In genomic region chr13:45143346-45143751, GRCh38 we compare ENCODE assay signal across 14 cellular contexts. TPM values are rescaled to one million over a fixed set of nuclear protein-coding genes. Genes with fewer than 3 reads are reported as not detected.
A peak's percentile ranks its signal among the peaks of the same experiment; 100 is the strongest.
DNase-seq lines count a peak whose midpoint lies in the region; ATAC-seq and TF ChIP-seq lines count a peak whose summit lies in the region.
"Had no signal": no experiment of that assay in that cellular context is flagged by ENCODE, and none has a peak within 500 bp of the region (broad histone marks: within the 10 kb centered on the region; RNA-seq: fewer than 3 reads in every experiment).

No MANE protein-coding gene starts in this region.

- CTCF ChIA-PET in HCT116 (lab: Charles Lee), result interaction anchor here (0.9 kb wide), 2 partner anchors 18 to 138 kb away, joined by 3 to 4 read pairs; no protein-coding TSS in a partner anchor

- H3K36me3 ChIP-seq in HCT116 (ENCODE audit: control insufficient read depth in 1 of 2, insufficient read depth in 2 of 2, low read length in 2 of 2), result peaks cover 2 to 6% of the 10 kb centered on the region in 2 experiments; a peak in 2 of 4 replicates
- H3K36me3 ChIP-seq in suprapubic skin, result peaks cover 8% of the 10 kb centered on the region

- H4K20me1 ChIP-seq in HCT116 (ENCODE audit: insufficient read depth), result no peaks in the 10 kb centered on the region

- WGBS in suprapubic skin, result 51% methylated on average over 7 of the region's 7 CpGs

- no TSS peak for BruUV-seq in HCT116 (replicated peaks; lab: Mats Ljungman, UMichigan)

- H3K27ac ChIP-seq in HCT116 (ENCODE audit: low read depth, low read length), result peak overlapping the region; percentile 86
- H3K27ac ChIP-seq in suprapubic skin, result peak overlapping the region; percentile 62
- H3K27ac ChIP-seq: VCaP had no signal

- H3K4me3 ChIP-seq in HCT116 (replicated peaks in 1 of 2; ENCODE audit: low read depth in 1 of 2, low read length in 2 of 2) (peak overlapping the region in 1 of 2 experiments; percentile 24; a peak in 2 of 4 replicates), suprapubic skin (no peak overlapping the region)

- TF ChIP-seq POLR2A in HCT116 (IDR thresholded peaks at IDR 0.05; ENCODE audit: borderline replicate concordance, extremely low read depth, insufficient read depth, insufficient read length), result no peak
- TF ChIP-seq POLR2A in suprapubic skin (IDR thresholded peaks at IDR 0.05), result no peak

- H3K27me3 ChIP-seq in HCT116 (ENCODE audit: insufficient read depth, low read length) (no peaks in the 10 kb centered on the region), suprapubic skin (no peaks in the 10 kb centered on the region)

- H3K4me3 Mint-ChIP-seq in brain, result no peak overlapping the region
- H3K4me3 Mint-ChIP-seq: stimulated activated naive CD8-positive, alpha-beta T cell treated with anti-CD3 and anti-CD28 coated beads, Interleukin-15, amount 100 ng/mL, for 72 hours had no signal

- no peaks in the 10 kb centered on the region for H3K9me2 ChIP-seq in HCT116 (ENCODE audit: insufficient read depth)

- no peaks in the 10 kb centered on the region for H3K9me3 Mint-ChIP-seq in brain
- H3K9me3 Mint-ChIP-seq: stimulated activated naive CD8-positive, alpha-beta T cell treated with anti-CD3 and anti-CD28 coated beads, Interleukin-15, amount 100 ng/mL, for 72 hours had no signal

- peak overlapping the region; percentile 4 to 90 (median 49) for H3K27ac Mint-ChIP-seq in brain

- no peak for TF ChIP-seq EP300 in suprapubic skin (IDR thresholded peaks at IDR 0.05)

- H3K36me3 Mint-ChIP-seq in brain, result peaks cover 7% of the 10 kb centered on the region

- POLR2A ChIA-PET in HCT116 (lab: Charles Lee), result interaction anchor here (0.9 to 1.6 kb wide), 3 partner anchors 9 to 24 kb away, joined by 3 to 6 read pairs (median 3); partner anchors contain the start of gene GTF2F2

- in situ Hi-C loops in GM13977 (cut with MboI; ENCODE audit: low pct_unique_long_range_greater_than_20kb, low sequenced_read_pairs, unreplicated experiment), result no loop called here

- DNase-seq in HCT116 (ENCODE audit: low read depth, low spot score) (peak; percentile 8), left ventricle myocardium superior (no peak), suprapubic skin (ENCODE audit: low spot score in 2 of 2) (no peak), GM13977 (ENCODE audit: low spot score) (no peak)
- DNase-seq: activated CD8-positive, alpha-beta memory T cell treated with anti-CD3 and anti-CD28 coated beads, Interleukin-2, amount 50 U/mL, for 4 hours; amniotic stem cell; effector memory CD4-positive, alpha-beta T cell; NCI-H446; stimulated activated naive CD8-positive, alpha-beta T cell treated with anti-CD3 and anti-CD28 coated beads, Interleukin-15, amount 100 ng/mL, for 72 hours had no signal

- no peak for TF ChIP-seq RAD21 in HCT116 (IDR thresholded peaks at IDR 0.05; ENCODE audit: low read depth)

- peak overlapping the region; percentile 52 for H3K9ac ChIP-seq in HCT116 (ENCODE audit: low read length)

- ATAC-seq in HCT116, result peak; percentile 48
- ATAC-seq in left ventricle myocardium superior, result peak; percentile 48
- ATAC-seq in HG03342 (IDR thresholded peaks at IDR 0.05; ENCODE audit: unreplicated experiment), result no peak
- ATAC-seq in HG03045 (IDR thresholded peaks at IDR 0.05; ENCODE audit: unreplicated experiment), result no peak
- ATAC-seq: stimulated activated naive CD8-positive, alpha-beta T cell treated with anti-CD3 and anti-CD28 coated beads, Interleukin-15, amount 100 ng/mL, for 72 hours had no signal

- H3K4me1 Mint-ChIP-seq in brain, result peaks cover 22% of the 10 kb centered on the region

- H2AFZ ChIP-seq in HCT116 (ENCODE audit: low read depth, low read length, poor library complexity, severe bottlenecking), result no peak overlapping the region

- TF ChIP-seq CTCF in HCT116 (IDR thresholded peaks at IDR 0.05 in 2 of 3, conservative IDR thresholded peaks at IDR 0.05 in 1 of 3; ENCODE audit: borderline replicate concordance in 1 of 3, insufficient read depth in 1 of 3, low read depth in 2 of 3, low read length in 2 of 3) (no peak), brain (conservative IDR thresholded peaks at IDR 0.05) (no peak), suprapubic skin (IDR thresholded peaks at IDR 0.05) (no peak), GM13977 (IDR thresholded peaks at IDR 0.05; ENCODE audit: extremely low read depth, insufficient read depth, missing control alignments) (no peak)

- intact Hi-C loops in HCT116 (cut with micrococcal nuclease), result no loop called here
- intact Hi-C loops in left ventricle myocardium superior (cut with micrococcal nuclease), result no loop called here

- H3K79me2 ChIP-seq in HCT116 (ENCODE audit: insufficient read depth, low read length), result peaks cover 97% of the 10 kb centered on the region

- H3K4me1 ChIP-seq in HCT116 (ENCODE audit: control insufficient read depth in 1 of 2, insufficient read depth in 2 of 2, low read length in 2 of 2) (peaks cover 39 to 46% of the 10 kb centered on the region in 2 experiments), suprapubic skin (peaks cover 19% of the 10 kb centered on the region)

- no peaks in the 10 kb centered on the region for H3K27me3 Mint-ChIP-seq in brain
- H3K27me3 Mint-ChIP-seq: stimulated activated naive CD8-positive, alpha-beta T cell treated with anti-CD3 and anti-CD28 coated beads, Interleukin-15, amount 100 ng/mL, for 72 hours had no signal

- RAD21 ChIA-PET in HCT116 (lab: Charles Lee; ENCODE audit: low non-redundant PET in 1 of 2, low total read pairs in 2 of 2, uncharacterized antibody in 2 of 2, unreplicated experiment in 2 of 2), result interaction anchor here in 1 of 2 experiments (0.9 kb wide), 1 partner anchor 138 kb away, joined by 3 read pairs; no protein-coding TSS in a partner anchor

- H3K9me3 ChIP-seq in HCT116 (ENCODE audit: control insufficient read depth in 1 of 2, insufficient read depth in 1 of 2, low read depth in 1 of 2, low read length in 2 of 2), result no peaks in the 10 kb centered on the region
- no peaks in the 10 kb centered on the region for H3K9me3 ChIP-seq in suprapubic skin

- H3K4me2 ChIP-seq in HCT116 (ENCODE audit: low read length), result peak overlapping the region; percentile 58

TF ChIP-seq in HCT116, 20 proteins besides CTCF, POLR2A, EP300 and RAD21:
- TF ChIP-seq SP1 (IDR thresholded peaks at IDR 0.05; ENCODE audit: low read depth) (no peak), CBX3 (IDR thresholded peaks at IDR 0.05; ENCODE audit: low read depth) (no peak), ELF1 (IDR thresholded peaks at IDR 0.05; ENCODE audit: borderline replicate concordance, low read depth) (no peak)
TF ChIP-seq in HCT116: peak in this region for 0.

RNA-seq across cellular contexts. Expression of gene GTF2F2, which starts 23.0 kb away (rescaled TPM):
- total RNA-seq in HCT116 (2021; ENCODE audit: unreplicated experiment) (40.1 TPM), left ventricle myocardium superior (22.8 TPM), suprapubic skin (10 to 100 TPM; 24.5 to 35.0 (median 30.5) TPM)
- 15.3 and 19.9 TPM in 2 replicates for polyA plus RNA-seq in HCT116 (2012)
- 8.5 TPM for polyA plus RNA-seq in brain (ENCODE audit: insufficient read depth, low read depth, low replicate concordance)

RNA-seq across cellular contexts. Expression of gene KCTD4, which starts 57.5 kb away (rescaled TPM):
- not detected for total RNA-seq in HCT116 (2021; ENCODE audit: unreplicated experiment)
- not detected in 2 replicates for polyA plus RNA-seq in HCT116 (2012)
- 3.1 TPM for polyA plus RNA-seq in brain (ENCODE audit: insufficient read depth, low read depth, low replicate concordance)
- total RNA-seq in left ventricle myocardium superior, result not detected
- total RNA-seq in suprapubic skin, result 1 to 10 TPM in 3 of 4 donors, under 1 TPM in 1; 0.89 to 3.5 (median 2.2) TPM
- total RNA-seq: mononuclear cell had no signal

Comparison
In these comparisons a context has a peak if more than half of its experiments do, and no peak if none do; other contexts are left out.
1. ATAC-seq: peak in HCT116 (single experiment) and left ventricle myocardium superior (single experiment); none in HG03342 (single experiment) and HG03045 (single experiment).